1 cellular context compared by ENCODE assay signal in the genomic region with DNA sequence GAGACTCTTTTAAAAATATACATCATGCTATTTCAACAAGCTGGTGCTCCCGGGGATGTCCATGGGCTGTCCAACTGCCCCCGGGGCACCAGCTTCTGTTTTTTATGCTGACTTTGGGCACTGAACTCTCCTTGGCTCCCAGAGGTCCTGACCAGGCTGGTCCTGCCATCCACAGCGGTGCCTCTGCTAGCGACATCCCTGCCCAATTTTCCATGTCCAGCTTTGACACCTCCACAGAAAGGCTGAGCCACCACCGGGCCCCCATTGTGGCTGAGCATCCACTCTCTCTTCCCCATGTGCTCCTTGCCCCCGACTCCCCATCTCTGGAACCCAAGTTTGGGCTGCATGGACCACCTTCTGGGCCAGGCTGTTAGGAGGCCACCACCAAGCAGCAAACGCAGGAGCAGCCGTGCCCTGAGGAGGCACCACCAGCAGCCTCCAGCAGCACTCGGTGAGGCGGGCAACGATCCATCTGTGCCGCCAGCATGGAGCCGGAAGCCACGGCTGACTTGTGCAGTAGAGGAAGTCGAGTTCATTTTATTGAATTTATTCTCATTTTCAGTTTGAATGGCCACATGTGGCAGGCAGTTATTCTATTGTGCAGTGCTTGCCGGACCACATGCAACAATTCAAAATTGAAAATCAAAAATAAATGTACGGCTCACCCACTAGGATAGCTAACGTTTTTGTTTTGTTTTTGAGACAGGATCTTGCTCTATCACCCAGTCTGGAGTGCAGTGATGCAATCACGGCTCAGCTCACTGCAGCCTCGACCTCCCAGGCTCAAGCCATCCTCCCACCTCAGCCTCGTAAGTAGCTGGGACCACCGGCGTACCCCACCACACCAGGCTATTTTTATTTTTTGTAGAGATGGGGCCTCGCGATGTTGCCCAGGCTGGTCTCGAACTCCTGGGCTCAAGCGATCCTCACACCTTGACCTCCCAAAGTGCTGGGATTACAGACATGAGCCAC.
TF ChIP-seq lines count a peak whose summit lies in the region.

No MANE protein-coding gene starts in this region.

TF ChIP-seq in GM12878, 131 proteins besides CTCF, POLR2A, EP300 and RAD21:
- 0 out of 2 replicates have a peak, but pooled peaks have one; percentile 39 for TF ChIP-seq SPI1 (IDR thresholded peaks at IDR 0.05; ENCODE audit: borderline replicate concordance, insufficient read depth, low read depth, low read length)
- TF ChIP-seq SMAD1 (IDR thresholded peaks at IDR 0.05; ENCODE audit: low read depth, partially characterized antibody): no peak
- TF ChIP-seq BCL11A (IDR thresholded peaks at IDR 0.05; ENCODE audit: low read depth, low read length): 0 out of 2 replicates have a peak, but pooled peaks have one; percentile 9
- TF ChIP-seq, protein P1, sequence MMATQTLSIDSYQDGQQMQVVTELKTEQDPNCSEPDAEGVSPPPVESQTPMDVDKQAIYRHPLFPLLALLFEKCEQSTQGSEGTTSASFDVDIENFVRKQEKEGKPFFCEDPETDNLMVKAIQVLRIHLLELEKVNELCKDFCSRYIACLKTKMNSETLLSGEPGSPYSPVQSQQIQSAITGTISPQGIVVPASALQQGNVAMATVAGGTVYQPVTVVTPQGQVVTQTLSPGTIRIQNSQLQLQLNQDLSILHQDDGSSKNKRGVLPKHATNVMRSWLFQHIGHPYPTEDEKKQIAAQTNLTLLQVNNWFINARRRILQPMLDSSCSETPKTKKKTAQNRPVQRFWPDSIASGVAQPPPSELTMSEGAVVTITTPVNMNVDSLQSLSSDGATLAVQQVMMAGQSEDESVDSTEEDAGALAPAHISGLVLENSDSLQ (IDR thresholded peaks at IDR 0.05): no peak
- TF ChIP-seq MTA2 (IDR thresholded peaks at IDR 0.05; ENCODE audit: low read depth): no peak
- peak; percentile 42 for TF ChIP-seq JUNB (IDR thresholded peaks at IDR 0.05)
- TF ChIP-seq YY1 (IDR thresholded peaks at IDR 0.05; ENCODE audit: low read depth, low read length): 0 out of 2 replicates have a peak, but pooled peaks have one; percentile 54
- TF ChIP-seq CEBPB (IDR thresholded peaks at IDR 0.05; ENCODE audit: borderline replicate concordance in 1 of 2, low read depth in 2 of 2, low read length in 2 of 2): peak in 1 of 2 experiments; percentile 27; a peak in 1 of 4 replicates
- TF ChIP-seq POLR2AphosphoS5 (IDR thresholded peaks at IDR 0.05; ENCODE audit: low read length): 0 out of 2 replicates have a peak, but pooled peaks have one; percentile 29
- TF ChIP-seq MXI1 (IDR thresholded peaks at IDR 0.05; ENCODE audit: low read depth, low read length): peak; percentile 65; the same call in 1 of the 2 replicates
- peak in 1 of 2 experiments; percentile 67; a peak in 1 of 4 replicates for TF ChIP-seq ETV6 (conservative IDR thresholded peaks at IDR 0.05 in 1 of 2, IDR thresholded peaks at IDR 0.05 in 1 of 2; ENCODE audit: borderline replicate concordance in 1 of 2, low read depth in 1 of 2)
- TF ChIP-seq, protein P2, sequence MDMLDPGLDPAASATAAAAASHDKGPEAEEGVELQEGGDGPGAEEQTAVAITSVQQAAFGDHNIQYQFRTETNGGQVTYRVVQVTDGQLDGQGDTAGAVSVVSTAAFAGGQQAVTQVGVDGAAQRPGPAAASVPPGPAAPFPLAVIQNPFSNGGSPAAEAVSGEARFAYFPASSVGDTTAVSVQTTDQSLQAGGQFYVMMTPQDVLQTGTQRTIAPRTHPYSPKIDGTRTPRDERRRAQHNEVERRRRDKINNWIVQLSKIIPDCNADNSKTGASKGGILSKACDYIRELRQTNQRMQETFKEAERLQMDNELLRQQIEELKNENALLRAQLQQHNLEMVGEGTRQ (IDR thresholded peaks at IDR 0.05; ENCODE audit: borderline replicate concordance, low read depth, low read length): no peak
- TF ChIP-seq, protein P3, sequence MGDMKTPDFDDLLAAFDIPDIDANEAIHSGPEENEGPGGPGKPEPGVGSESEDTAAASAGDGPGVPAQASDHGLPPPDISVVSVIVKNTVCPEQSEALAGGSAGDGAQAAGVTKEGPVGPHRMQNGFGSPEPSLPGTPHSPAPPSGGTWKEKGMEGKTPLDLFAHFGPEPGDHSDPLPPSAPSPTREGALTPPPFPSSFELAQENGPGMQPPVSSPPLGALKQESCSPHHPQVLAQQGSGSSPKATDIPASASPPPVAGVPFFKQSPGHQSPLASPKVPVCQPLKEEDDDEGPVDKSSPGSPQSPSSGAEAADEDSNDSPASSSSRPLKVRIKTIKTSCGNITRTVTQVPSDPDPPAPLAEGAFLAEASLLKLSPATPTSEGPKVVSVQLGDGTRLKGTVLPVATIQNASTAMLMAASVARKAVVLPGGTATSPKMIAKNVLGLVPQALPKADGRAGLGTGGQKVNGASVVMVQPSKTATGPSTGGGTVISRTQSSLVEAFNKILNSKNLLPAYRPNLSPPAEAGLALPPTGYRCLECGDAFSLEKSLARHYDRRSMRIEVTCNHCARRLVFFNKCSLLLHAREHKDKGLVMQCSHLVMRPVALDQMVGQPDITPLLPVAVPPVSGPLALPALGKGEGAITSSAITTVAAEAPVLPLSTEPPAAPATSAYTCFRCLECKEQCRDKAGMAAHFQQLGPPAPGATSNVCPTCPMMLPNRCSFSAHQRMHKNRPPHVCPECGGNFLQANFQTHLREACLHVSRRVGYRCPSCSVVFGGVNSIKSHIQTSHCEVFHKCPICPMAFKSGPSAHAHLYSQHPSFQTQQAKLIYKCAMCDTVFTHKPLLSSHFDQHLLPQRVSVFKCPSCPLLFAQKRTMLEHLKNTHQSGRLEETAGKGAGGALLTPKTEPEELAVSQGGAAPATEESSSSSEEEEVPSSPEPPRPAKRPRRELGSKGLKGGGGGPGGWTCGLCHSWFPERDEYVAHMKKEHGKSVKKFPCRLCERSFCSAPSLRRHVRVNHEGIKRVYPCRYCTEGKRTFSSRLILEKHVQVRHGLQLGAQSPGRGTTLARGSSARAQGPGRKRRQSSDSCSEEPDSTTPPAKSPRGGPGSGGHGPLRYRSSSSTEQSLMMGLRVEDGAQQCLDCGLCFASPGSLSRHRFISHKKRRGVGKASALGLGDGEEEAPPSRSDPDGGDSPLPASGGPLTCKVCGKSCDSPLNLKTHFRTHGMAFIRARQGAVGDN (IDR thresholded peaks at IDR 0.05): peak; percentile 83
- TF ChIP-seq KLF5 (IDR thresholded peaks at IDR 0.05; ENCODE audit: partially characterized antibody): no peak
- peak; percentile 33; the same call in 1 of the 2 replicates for TF ChIP-seq NFIC (IDR thresholded peaks at IDR 0.05; ENCODE audit: low read depth, low read length)
- TF ChIP-seq, protein P4, sequence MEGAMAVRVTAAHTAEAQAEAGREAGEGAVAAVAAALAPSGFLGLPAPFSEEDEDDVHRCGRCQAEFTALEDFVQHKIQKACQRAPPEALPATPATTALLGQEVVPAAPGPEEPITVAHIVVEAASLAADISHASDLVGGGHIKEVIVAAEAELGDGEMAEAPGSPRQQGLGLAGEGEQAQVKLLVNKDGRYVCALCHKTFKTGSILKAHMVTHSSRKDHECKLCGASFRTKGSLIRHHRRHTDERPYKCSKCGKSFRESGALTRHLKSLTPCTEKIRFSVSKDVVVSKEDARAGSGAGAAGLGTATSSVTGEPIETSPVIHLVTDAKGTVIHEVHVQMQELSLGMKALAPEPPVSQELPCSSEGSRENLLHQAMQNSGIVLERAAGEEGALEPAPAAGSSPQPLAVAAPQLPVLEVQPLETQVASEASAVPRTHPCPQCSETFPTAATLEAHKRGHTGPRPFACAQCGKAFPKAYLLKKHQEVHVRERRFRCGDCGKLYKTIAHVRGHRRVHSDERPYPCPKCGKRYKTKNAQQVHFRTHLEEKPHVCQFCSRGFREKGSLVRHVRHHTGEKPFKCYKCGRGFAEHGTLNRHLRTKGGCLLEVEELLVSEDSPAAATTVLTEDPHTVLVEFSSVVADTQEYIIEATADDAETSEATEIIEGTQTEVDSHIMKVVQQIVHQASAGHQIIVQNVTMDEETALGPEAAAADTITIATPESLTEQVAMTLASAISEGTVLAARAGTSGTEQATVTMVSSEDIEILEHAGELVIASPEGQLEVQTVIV (IDR thresholded peaks at IDR 0.05; ENCODE audit: borderline replicate concordance, partially characterized antibody): no peak
- peak in 1 of 2 experiments; percentile 29; a peak in 2 of 4 replicates for TF ChIP-seq IKZF2 (IDR thresholded peaks at IDR 0.05)
- TF ChIP-seq EGR1 (IDR thresholded peaks at IDR 0.05; ENCODE audit: borderline replicate concordance in 1 of 2, low read depth in 2 of 2, low read length in 2 of 2): 0 out of 3 replicates have a peak, but pooled peaks of 1 of the 2 experiments have one; percentile 15
- 0 out of 4 replicates have a peak, but pooled peaks of 1 of the 2 experiments have one; percentile 9 for TF ChIP-seq BHLHE40 (IDR thresholded peaks at IDR 0.05; ENCODE audit: borderline replicate concordance in 1 of 2, low read depth in 2 of 2, low read length in 1 of 2)
- TF ChIP-seq EED (IDR thresholded peaks at IDR 0.05; ENCODE audit: low read depth): peak; percentile 46; the same call in 1 of the 2 replicates
- TF ChIP-seq STAT1 (conservative IDR thresholded peaks at IDR 0.05): 0 out of 2 replicates have a peak, but pooled peaks have one; percentile 55
- no peak for TF ChIP-seq BMI1 (IDR thresholded peaks at IDR 0.05; ENCODE audit: borderline replicate concordance)
- TF ChIP-seq IKZF1 (conservative IDR thresholded peaks at IDR 0.05): peak; percentile 52
- TF ChIP-seq TAF1 (IDR thresholded peaks at IDR 0.05; ENCODE audit: borderline replicate concordance, low read depth, low read length): peak; percentile 41; the same call in 1 of the 2 replicates
TF ChIP-seq in GM12878: peak in this region for 17.
